In the genomic region with DNA sequence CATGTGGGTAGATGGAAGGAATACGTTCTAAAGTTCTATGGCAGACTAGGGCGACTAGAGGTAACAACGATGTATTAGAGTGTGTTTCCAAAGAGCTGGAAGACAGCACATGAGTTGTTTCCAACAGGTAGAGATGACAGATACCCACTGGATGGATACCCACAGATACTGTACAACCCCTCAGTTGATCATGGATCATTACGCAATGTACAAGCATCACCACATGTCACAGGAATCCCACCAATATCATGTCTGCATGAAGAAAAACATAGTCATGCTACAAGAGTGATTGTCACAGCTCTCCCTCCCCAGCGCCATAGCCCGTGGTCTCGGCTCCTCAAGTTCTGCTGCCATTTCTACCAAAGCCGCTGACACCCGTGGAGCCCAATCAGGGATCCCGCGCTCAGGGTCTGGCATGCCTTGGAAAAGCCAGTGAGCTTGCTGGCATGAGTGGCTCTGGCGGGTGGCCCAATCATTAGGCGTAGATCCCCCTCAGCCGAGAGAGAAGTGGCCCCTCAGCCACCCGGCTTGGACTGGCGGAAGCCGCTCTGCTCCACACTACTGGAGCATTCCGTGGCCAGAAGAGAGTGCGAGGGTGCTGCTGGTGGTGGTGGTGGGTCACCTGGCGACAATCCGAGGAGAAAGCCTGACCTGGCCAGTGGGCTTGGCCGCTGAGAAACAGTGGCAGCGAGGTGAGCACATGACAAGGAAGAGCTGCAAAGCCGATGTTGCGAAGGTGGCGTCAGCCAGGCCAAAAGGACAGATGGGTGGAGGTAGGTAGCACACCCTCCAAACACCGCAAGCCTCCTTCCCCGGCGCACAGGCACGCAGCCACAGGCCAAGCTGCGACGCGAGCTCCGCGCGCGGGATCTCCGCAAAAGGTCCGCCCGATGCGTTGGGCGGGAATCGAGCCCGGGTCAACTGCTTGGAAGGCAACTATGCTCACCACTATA, we compare ENCODE assay signal across 8 cellular contexts.
DNase-seq lines count a peak whose midpoint lies in the region; ATAC-seq and TF ChIP-seq lines count a peak whose summit lies in the region.

No MANE protein-coding gene starts in this region.

- 32 to 41% methylated on average over 17 to 36 of the region's 44 CpGs for WGBS in tibial nerve, 2 donors

- H3K4me3 ChIP-seq in OCI-LY3 (ENCODE audit: low read length) (peak overlapping the region; percentile 94), tibial nerve (peak overlapping the region in 2 of 4 donors; percentile 41 to 80)

- peaks cover 22% of the 10 kb centered on the region for H3K27me3 Mint-ChIP-seq in chondrocyte (ENCODE audit: low read depth)
- peaks cover 25 to 28% of the 10 kb centered on the region in 2 donors for H3K27me3 Mint-ChIP-seq in natural killer cell (ENCODE audit: low read depth in 2 of 2)

- peak overlapping the region; percentile 74 for H3K4me2 ChIP-seq in OCI-LY3 (ENCODE audit: low read length)

- H3K4me1 ChIP-seq in OCI-LY3 (ENCODE audit: low read length) (peaks cover 10% of the 10 kb centered on the region), tibial nerve (peaks cover 0 to 10% (median 0%) of the 10 kb centered on the region in 4 donors)

- H3K36me3 Mint-ChIP-seq in chondrocyte (ENCODE audit: low read depth) (peaks cover 2% of the 10 kb centered on the region), natural killer cell (no peaks in the 10 kb centered on the region)

- H3K9me3 Mint-ChIP-seq in chondrocyte (ENCODE audit: low read depth), result peaks cover 3% of the 10 kb centered on the region
- no peaks in the 10 kb centered on the region for H3K9me3 Mint-ChIP-seq in natural killer cell

- no peaks in the 10 kb centered on the region for H4K20me1 ChIP-seq in OCI-LY3 (ENCODE audit: insufficient read depth, low read length)

- DNase-seq in ELF-1 (ENCODE audit: low read depth, low spot score) (peak; percentile 36), chondrocyte (ENCODE audit: low spot score) (no peak), natural killer cell (no peak), NCI-H526 treated with DMSO at 0.1 percent for 48 hours (lab: John Stamatoyannopoulos, UW) (no peak), mucosa of gallbladder (ENCODE audit: low spot score) (no peak), tibial nerve (ENCODE audit: low spot score in 2 of 2) (no peak)

- peak overlapping the region; percentile 97 for H3K9ac ChIP-seq in OCI-LY3 (ENCODE audit: low read length)

- intact Hi-C loops in natural killer cell (cut with micrococcal nuclease), result no loop called here

- H3K4me1 Mint-ChIP-seq in chondrocyte (ENCODE audit: low read depth) (peaks cover 3% of the 10 kb centered on the region), natural killer cell (peaks cover 0 to 11% of the 10 kb centered on the region in 2 donors)

- H3K9me3 ChIP-seq in OCI-LY3 (ENCODE audit: insufficient read depth, low read length) (no peaks in the 10 kb centered on the region), tibial nerve (no peaks in the 10 kb centered on the region)

- no peak for TF ChIP-seq EP300 in tibial nerve (IDR thresholded peaks at IDR 0.05)

- H3K27ac Mint-ChIP-seq in chondrocyte (ENCODE audit: unreplicated experiment) (peak overlapping the region; percentile 61), natural killer cell (no peak overlapping the region)

- no peaks in the 10 kb centered on the region for H3K79me2 ChIP-seq in OCI-LY3 (ENCODE audit: low read length)

- H2AFZ ChIP-seq in OCI-LY3 (ENCODE audit: low read depth, low read length), result peak overlapping the region; percentile 48

- H3K36me3 ChIP-seq in OCI-LY3 (replicated peaks; ENCODE audit: low read depth, low read length), result no peaks in the 10 kb centered on the region
- H3K36me3 ChIP-seq in tibial nerve, result no peaks in the 10 kb centered on the region

- H3K27me3 ChIP-seq in OCI-LY3 (ENCODE audit: low read depth, low read length), result no peaks in the 10 kb centered on the region
- H3K27me3 ChIP-seq in tibial nerve, result peaks cover 0 to 26% of the 10 kb centered on the region in 2 donors

- no peak for TF ChIP-seq CTCF in OCI-LY3 (IDR thresholded peaks at IDR 0.05; ENCODE audit: low read depth, low read length)
- TF ChIP-seq CTCF in chondrocyte (IDR thresholded peaks at IDR 0.05), result no peak
- TF ChIP-seq CTCF in natural killer cell (IDR thresholded peaks at IDR 0.05), result peak; percentile 19
- no peak for TF ChIP-seq CTCF in tibial nerve (IDR thresholded peaks at IDR 0.05)

- ATAC-seq in natural killer cell, result peak in 1 of 3 donors; percentile 28
- ATAC-seq in GM21529 (IDR thresholded peaks at IDR 0.05; ENCODE audit: unreplicated experiment), result no peak

- peak overlapping the region; percentile 53 for H3K4me3 Mint-ChIP-seq in chondrocyte (ENCODE audit: unreplicated experiment)
- H3K4me3 Mint-ChIP-seq in natural killer cell, result peak overlapping the region; percentile 68

- H3K27ac ChIP-seq in OCI-LY3 (ENCODE audit: low read length), result peak overlapping the region; percentile 90
- no peak overlapping the region for H3K27ac ChIP-seq in tibial nerve

- TF ChIP-seq POLR2A in tibial nerve (IDR thresholded peaks at IDR 0.05), result no peak
